Comparison of ENCODE assay signal across 11 cellular contexts in the genomic region with DNA sequence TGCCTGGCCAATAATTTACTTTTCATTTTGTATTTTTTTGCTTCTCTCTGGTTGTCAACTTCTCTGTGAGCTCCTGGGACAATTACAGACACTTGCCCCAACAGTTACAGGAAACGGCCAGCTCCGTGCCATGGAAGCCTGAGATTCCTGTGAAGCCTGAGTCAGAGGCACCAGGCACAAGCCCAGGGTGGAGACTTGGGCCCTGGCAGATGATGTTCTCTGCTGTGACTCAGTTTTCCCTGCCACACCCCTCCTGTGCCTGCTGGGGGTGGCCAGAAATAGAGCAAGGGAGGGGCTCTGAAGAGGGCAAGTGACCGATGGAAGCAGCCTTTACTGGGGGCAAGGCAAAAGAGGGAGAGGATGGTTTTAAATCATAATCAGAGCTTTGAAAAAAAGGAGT. TPM values are rescaled to one million over a fixed set of nuclear protein-coding genes. Genes with fewer than 3 reads are reported as not detected.
A peak's percentile ranks its signal among the peaks of the same experiment; 100 is the strongest.
DNase-seq lines count a peak whose midpoint lies in the region; ATAC-seq, FAIRE-seq and TF ChIP-seq lines count a peak whose summit lies in the region.
"Had no signal": no experiment of that assay in that cellular context is flagged by ENCODE, and none has a peak within 500 bp of the region (broad histone marks: within the 10 kb centered on the region; RNA-seq: fewer than 3 reads in every experiment).

No MANE protein-coding gene starts in this region.

- TF ChIP-seq EP300 in A549 (IDR thresholded peaks at IDR 0.05): no peak

- no peak for FAIRE-seq in A549 (lab: Jason Lieb, UNC)

- POLR2A ChIA-PET in A549 (lab: Yijun Ruan, JAX): interaction anchor here (1.3 to 2.5 kb wide), 2 partner anchors 14 to 20 kb away, joined by 4 to 9 read pairs; a partner anchor contains a TSS

- peak; percentile 44 to 71 for DNase-seq in A549 (ENCODE audit: low read depth in 1 of 2, low spot score in 1 of 2)
- DNase-seq in LHCN-M2 (ENCODE audit: low read depth): peak; percentile 96
- no peak for DNase-seq in NK-92 (lab: John Stamatoyannopoulos, UW; ENCODE audit: unreplicated experiment)
- no peak for DNase-seq in HAP-1 (ENCODE audit: low spot score in 2 of 2)
- DNase-seq: Karpas-422, midbrain had no signal

- TF ChIP-seq POLR2A in A549 (IDR thresholded peaks at IDR 0.05; ENCODE audit: low read length) (no peak), GM18505 (IDR thresholded peaks at IDR 0.05; ENCODE audit: borderline replicate concordance, extremely low read depth, insufficient read depth, insufficient read length) (no peak)

- peak; percentile 86 to 87 for ATAC-seq in A549
- ATAC-seq in HG03457 (IDR thresholded peaks at IDR 0.05; ENCODE audit: unreplicated experiment): no peak
- no peak for ATAC-seq in GM18505 (IDR thresholded peaks at IDR 0.05; ENCODE audit: unreplicated experiment)

- H3K9me3 ChIP-seq in A549 (no peaks in the 10 kb centered on the region), esophagus (ENCODE audit: control insufficient read depth in 2 of 2, insufficient read depth in 1 of 2, low read depth in 1 of 2, low read length in 1 of 2) (no peaks in the 10 kb centered on the region), muscle layer of colon (ENCODE audit: low read length) (no peaks in the 10 kb centered on the region), HAP-1 (no peaks in the 10 kb centered on the region)

- no peak overlapping the region for H3K9ac ChIP-seq in muscle layer of colon (ENCODE audit: low read length)

- H3K27ac ChIP-seq in A549: peak overlapping the region; percentile 72 to 73
- peak overlapping the region; percentile 76 to 93 for H3K27ac ChIP-seq in esophagus (ENCODE audit: low read depth in 2 of 2, low read length in 1 of 2)
- peak overlapping the region; percentile 19 for H3K27ac ChIP-seq in muscle layer of colon (ENCODE audit: low read depth, low read length)
- H3K27ac ChIP-seq: SK-N-MC had no signal

- WGBS in A549 (ENCODE audit: missing lambda C conversion rate): 7% methylated on average over 3 of the region's 3 CpGs
- 17 to 50% methylated on average over 3 of the region's 3 CpGs for WGBS in esophagus, 2 donors

- H3K36me3 ChIP-seq in esophagus (ENCODE audit: control insufficient read depth in 2 of 2, insufficient read depth in 2 of 2, low read length in 1 of 2): peaks cover 12 to 31% of the 10 kb centered on the region in 2 donors
- peaks cover 49% of the 10 kb centered on the region for H3K36me3 ChIP-seq in muscle layer of colon (ENCODE audit: insufficient read depth, low read length)
- peaks cover 20% of the 10 kb centered on the region for H3K36me3 ChIP-seq in HAP-1 (replicated peaks)

- H3K4me3 ChIP-seq in A549 (no peak overlapping the region), esophagus (ENCODE audit: low read depth in 1 of 2, low read length in 2 of 2) (no peak overlapping the region), muscle layer of colon (ENCODE audit: low read depth in 1 of 2, low read length in 2 of 2) (no peak overlapping the region), HAP-1 (no peak overlapping the region)
- H3K4me3 ChIP-seq: SK-N-MC had no signal

- TF ChIP-seq CTCF in A549 (IDR thresholded peaks at IDR 0.05): no peak

- CTCF ChIA-PET in A549 (lab: Yijun Ruan, JAX): interaction anchor here (2.3 to 4.2 kb wide), 2 partner anchors 14 to 15 kb away, joined by 10 to 32 read pairs; a partner anchor contains a TSS

- peaks cover 17% of the 10 kb centered on the region for H3K4me1 ChIP-seq in A549
- peaks cover 0 to 3% of the 10 kb centered on the region in 2 donors for H3K4me1 ChIP-seq in esophagus (ENCODE audit: control insufficient read depth in 2 of 2, insufficient read depth in 2 of 2, low read length in 1 of 2)
- H3K4me1 ChIP-seq in muscle layer of colon (ENCODE audit: insufficient read depth, low read length): peaks cover 11% of the 10 kb centered on the region
- no peaks in the 10 kb centered on the region for H3K4me1 ChIP-seq in HAP-1

- in situ Hi-C loops in HAP-1 (cut with MboI; ENCODE audit: low sequenced_read_pairs): no loop called here

- TF ChIP-seq RAD21 in A549 (conservative IDR thresholded peaks at IDR 0.05 in 1 of 2, IDR thresholded peaks at IDR 0.05 in 1 of 2): no peak

- no peaks in the 10 kb centered on the region for H3K27me3 ChIP-seq in esophagus (ENCODE audit: control insufficient read depth in 1 of 2, insufficient read depth in 2 of 2, low read length in 2 of 2)
- H3K27me3 ChIP-seq in muscle layer of colon (ENCODE audit: control insufficient read depth in 1 of 2, insufficient read depth in 2 of 2, low read length in 2 of 2): no peaks in the 10 kb centered on the region
- no peaks in the 10 kb centered on the region for H3K27me3 ChIP-seq in HAP-1 (ENCODE audit: low read depth)

- peak overlapping the region; percentile 62 for H3K4me2 ChIP-seq in A549

TF ChIP-seq in A549, 52 proteins besides CTCF, POLR2A, EP300 and RAD21:
- TF ChIP-seq TFCP2L1 (CRISPR knock-in tag; IDR thresholded peaks at IDR 0.05): no peak
- TF ChIP-seq HEYL (CRISPR knock-in tag; IDR thresholded peaks at IDR 0.05): no peak
- no peak for TF ChIP-seq FOSL2 (IDR thresholded peaks at IDR 0.05)
- TF ChIP-seq FOSL2 (CRISPR knock-in tag; IDR thresholded peaks at IDR 0.05): peak; percentile 75

RNA-seq across cellular contexts. Expression of a gene that starts 4.9 kb away (rescaled TPM):
- polyA plus RNA-seq in A549 (2011; rRNA removed) (not detected in 2 replicates), A549 (2017; fragmentation: RNase III; extraction: RNeasy Plus Mini Kit Qiagen cat#74134 plus additional on column Dnase treatment) (not detected in 3 replicates), esophagus (under 1 TPM in 1 of 2 donors, not detected in 1; 0.31 TPM)
- polyA plus RNA-seq in A549 (2012; cell fraction: cytosol; rRNA removed): not detected in 2 replicates
- polyA plus RNA-seq in A549 (2012; cell fraction: nucleus; rRNA removed): not detected in 2 replicates
- 0.87 and 1.3 TPM in 2 replicates for polyA minus RNA-seq in A549 (2011; rRNA and poly(A)+ RNA removed)
- total RNA-seq in LHCN-M2 (2014; rRNA removed): not detected in 2 replicates
- 0.10 TPM for polyA plus RNA-seq in LHCN-M2 (2012)

RNA-seq across cellular contexts. Expression of a gene that starts 13.7 kb away (rescaled TPM):
- polyA plus RNA-seq in A549 (2011; rRNA removed) (30.8 and 39.4 TPM in 2 replicates), A549 (2017; fragmentation: RNase III; extraction: RNeasy Plus Mini Kit Qiagen cat#74134 plus additional on column Dnase treatment) (47.6 to 54.0 TPM (median 51.8 TPM) in 3 replicates), esophagus (100 to 1,000 TPM in 1 of 2 donors, 10 to 100 TPM in 1; 52.7 to 112 TPM)
- polyA plus RNA-seq in A549 (2012; cell fraction: cytosol; rRNA removed): 53.4 and 74.7 TPM in 2 replicates
- 60.2 and 68.1 TPM in 2 replicates for polyA plus RNA-seq in A549 (2012; cell fraction: nucleus; rRNA removed)
- polyA minus RNA-seq in A549 (2011; rRNA and poly(A)+ RNA removed): 40.5 and 42.5 TPM in 2 replicates
- total RNA-seq in LHCN-M2 (2014; rRNA removed): 165 and 193 TPM in 2 replicates
- 530 TPM for polyA plus RNA-seq in LHCN-M2 (2012)

RNA-seq across cellular contexts. Expression of a gene that starts 20.8 kb away (rescaled TPM):
- polyA plus RNA-seq in A549 (2011; rRNA removed) (31.8 and 42.0 TPM in 2 replicates), A549 (2017; fragmentation: RNase III; extraction: RNeasy Plus Mini Kit Qiagen cat#74134 plus additional on column Dnase treatment) (29.8 to 31.5 TPM (median 31.0 TPM) in 3 replicates), esophagus (10 to 100 TPM; 20.0 to 28.7 TPM)
- polyA plus RNA-seq in A549 (2012; cell fraction: cytosol; rRNA removed): 23.8 and 30.2 TPM in 2 replicates
- 27.7 and 37.2 TPM in 2 replicates for polyA plus RNA-seq in A549 (2012; cell fraction: nucleus; rRNA removed)
- polyA minus RNA-seq in A549 (2011; rRNA and poly(A)+ RNA removed): 33.8 and 34.7 TPM in 2 replicates
- 34.0 and 36.4 TPM in 2 replicates for total RNA-seq in LHCN-M2 (2014; rRNA removed)
- polyA plus RNA-seq in LHCN-M2 (2012): 51.7 TPM

Comparison
In these comparisons a context has a peak if more than half of its experiments do, and no peak if none do; other contexts are left out.
1. ATAC-seq: peak in A549 (2 of 2); none in HG03457 (single experiment) and GM18505 (single experiment).
2. DNase-seq: peak in A549 (2 of 2) and LHCN-M2 (single experiment); none in NK-92 (single experiment) and HAP-1 (0 of 2).
3. H3K27ac ChIP-seq: peak in every context shown above with its lines; median percentile 84 in esophagus; 72 in A549; 19 in muscle layer of colon.